Comparison of ENCODE assay signal across 8 cellular contexts in the genomic region with DNA sequence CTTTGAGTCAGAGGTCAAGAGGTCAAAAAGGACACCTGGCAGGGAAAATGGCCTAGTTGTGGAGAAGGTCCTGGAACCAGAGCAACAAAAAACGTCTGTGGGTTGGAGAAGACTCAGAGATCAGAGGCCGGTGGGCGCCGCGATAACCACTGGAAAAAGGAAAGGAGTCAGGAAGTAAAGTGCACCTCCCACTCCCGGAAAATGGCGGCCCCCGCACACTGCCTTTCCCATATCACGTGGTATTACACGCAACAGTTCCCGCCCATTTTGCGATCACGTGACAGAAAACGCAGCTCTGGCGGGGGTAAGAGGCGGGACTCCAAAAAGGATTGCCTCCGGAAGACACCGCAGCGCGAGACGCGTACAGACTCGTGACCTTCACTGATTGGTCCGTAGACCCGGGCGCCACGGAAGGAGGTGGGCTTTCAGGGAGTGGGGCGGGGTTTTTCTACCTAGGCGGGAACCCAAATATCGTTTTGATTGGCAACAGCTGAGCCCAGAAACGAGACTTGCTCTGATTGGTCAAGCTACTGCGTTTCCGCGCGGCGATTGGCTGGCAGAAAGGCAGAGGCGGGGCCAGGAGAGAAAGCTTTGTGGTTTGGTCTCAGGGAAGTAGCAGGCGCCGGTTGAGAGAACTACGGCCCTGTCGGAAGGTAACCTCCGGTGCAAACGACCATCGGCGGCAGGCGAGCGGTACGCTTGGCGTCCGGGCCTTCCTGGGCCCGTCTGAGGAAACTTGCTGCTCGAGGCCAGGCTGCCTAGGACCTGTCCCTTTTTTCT. TPM values are rescaled to one million over a fixed set of nuclear protein-coding genes. Genes with fewer than 3 reads are reported as not detected.
DNase-seq lines count a peak whose midpoint lies in the region; ATAC-seq, FAIRE-seq and TF ChIP-seq lines count a peak whose summit lies in the region.

A gene with protein sequence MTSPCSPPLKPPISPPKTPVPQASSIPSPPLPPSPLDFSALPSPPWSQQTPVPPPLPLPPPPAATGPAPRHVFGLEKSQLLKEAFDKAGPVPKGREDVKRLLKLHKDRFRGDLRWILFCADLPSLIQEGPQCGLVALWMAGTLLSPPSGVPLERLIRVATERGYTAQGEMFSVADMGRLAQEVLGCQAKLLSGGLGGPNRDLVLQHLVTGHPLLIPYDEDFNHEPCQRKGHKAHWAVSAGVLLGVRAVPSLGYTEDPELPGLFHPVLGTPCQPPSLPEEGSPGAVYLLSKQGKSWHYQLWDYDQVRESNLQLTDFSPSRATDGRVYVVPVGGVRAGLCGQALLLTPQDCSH (minus strand): TSS at position 193 of the 780 bp plus-strand sequence. CDS start 674 bp downstream, outside the sequence.

- H3K27ac ChIP-seq in pancreas, result peak within 1 kb of the TSS; percentile 80 to 92 (median 90)
- H3K27ac ChIP-seq in tibial nerve, result peak within 1 kb of the TSS; percentile 85 to 97 (median 92)

- 0% methylated on average over 52 of the region's 52 CpGs for WGBS in pancreas, 2 donors
- WGBS in tibial nerve, 2 donors, result 0 to 1% methylated on average over 50 to 51 of the region's 52 CpGs

- no peaks in the 10 kb centered on the region for H3K36me3 ChIP-seq in pancreas
- H3K36me3 ChIP-seq in tibial nerve, result peaks cover 0 to 15% (median 0%) of the 10 kb centered on the region in 3 donors

- H3K4me1 ChIP-seq in pancreas, result peaks cover 0 to 31% (median 7%) of the 10 kb centered on the region in 3 donors
- peaks cover 0 to 58% (median 28%) of the 10 kb centered on the region in 4 donors for H3K4me1 ChIP-seq in tibial nerve

- intact Hi-C loops in Right ventricle myocardium superior (cut with DNase I), result no loop called here
- intact Hi-C loops in pancreas (cut with DNase I), result no loop called here

- DNase-seq in GM12864 (ENCODE audit: low read depth) (peak; percentile 99), NCI-H1417 (lab: John Stamatoyannopoulos, UW) (peak; percentile 99 to 100 (median 100)), SW 1271 (lab: John Stamatoyannopoulos, UW) (peak; percentile 92 to 98), Right ventricle myocardium superior (peak; percentile 99), pancreas (peak; percentile 96 to 100 (median 100)), tibial nerve (ENCODE audit: low spot score in 2 of 2) (peak; percentile 99 to 100)
- peak; percentile 99 for DNase-seq in activated naive CD8-positive, alpha-beta T cell treated with anti-CD3 and anti-CD28 coated beads, Interleukin-2, amount 50 U/mL, for 24 hours

- H3K27me3 ChIP-seq in pancreas (no peaks in the 10 kb centered on the region), tibial nerve (no peaks in the 10 kb centered on the region)

- H3K36me3 Mint-ChIP-seq in activated naive CD8-positive, alpha-beta T cell treated with anti-CD3 and anti-CD28 coated beads, Interleukin-2, amount 50 U/mL, for 24 hours (ENCODE audit: low read depth), result peaks cover 38% of the 10 kb centered on the region

- ATAC-seq in HG02759 (IDR thresholded peaks at IDR 0.05; ENCODE audit: unreplicated experiment) (peak; percentile 85), Right ventricle myocardium superior (ENCODE audit: poor library complexity) (peak; percentile 95), pancreas (peak; percentile 88 to 93 (median 90))
- peak; percentile 90 for ATAC-seq in activated naive CD8-positive, alpha-beta T cell treated with anti-CD3 and anti-CD28 coated beads, Interleukin-2, amount 50 U/mL, for 24 hours

- peak; percentile 92 to 96 for TF ChIP-seq EP300 in tibial nerve (IDR thresholded peaks at IDR 0.05)

- peak; percentile 98 for FAIRE-seq in pancreas (lab: Jason Lieb, UNC)

- peak within 1 kb of the TSS; percentile 96 for H3K27ac Mint-ChIP-seq in activated naive CD8-positive, alpha-beta T cell treated with anti-CD3 and anti-CD28 coated beads, Interleukin-2, amount 50 U/mL, for 24 hours

- peak within 1 kb of the TSS; percentile 77 for H3K4me3 ChIP-seq in GM12864 (ENCODE audit: low read depth, low read length)
- H3K4me3 ChIP-seq in pancreas, result peak within 1 kb of the TSS; percentile 37 to 80 (median 55)
- H3K4me3 ChIP-seq in tibial nerve, result peak within 1 kb of the TSS; percentile 78 to 85 (median 80)

- peak within 1 kb of the TSS; percentile 95 for H3K4me3 Mint-ChIP-seq in activated naive CD8-positive, alpha-beta T cell treated with anti-CD3 and anti-CD28 coated beads, Interleukin-2, amount 50 U/mL, for 24 hours

- no peaks in the 10 kb centered on the region for H3K9me3 Mint-ChIP-seq in activated naive CD8-positive, alpha-beta T cell treated with anti-CD3 and anti-CD28 coated beads, Interleukin-2, amount 50 U/mL, for 24 hours

- peaks cover 47% of the 10 kb centered on the region for H3K4me1 Mint-ChIP-seq in activated naive CD8-positive, alpha-beta T cell treated with anti-CD3 and anti-CD28 coated beads, Interleukin-2, amount 50 U/mL, for 24 hours

- TF ChIP-seq CTCF in GM12864 (IDR thresholded peaks at IDR 0.05; ENCODE audit: low read depth, low read length, missing control alignments) (no peak), pancreas (IDR thresholded peaks at IDR 0.05) (no peak), tibial nerve (IDR thresholded peaks at IDR 0.05) (peak in 2 of 5 experiments; percentile 30 to 35)

- H3K27me3 Mint-ChIP-seq in activated naive CD8-positive, alpha-beta T cell treated with anti-CD3 and anti-CD28 coated beads, Interleukin-2, amount 50 U/mL, for 24 hours, result peaks cover 4% of the 10 kb centered on the region

- no peaks in the 10 kb centered on the region for H3K9me3 ChIP-seq in pancreas
- H3K9me3 ChIP-seq in tibial nerve, result no peaks in the 10 kb centered on the region

- peak; percentile 85 to 93 for TF ChIP-seq POLR2A in tibial nerve (IDR thresholded peaks at IDR 0.05)

RNA-seq across cellular contexts. Expression of the gene that starts here (rescaled TPM):
- total RNA-seq in Right ventricle myocardium superior, result 5.2 TPM
- total RNA-seq in pancreas, result 1 to 10 TPM; 3.2 to 6.3 (median 4.2) TPM
- polyA plus RNA-seq in pancreas, result 10 to 100 TPM in 1 of 2 donors, 1 to 10 TPM in 1; 6.1 to 10.1 TPM
- total RNA-seq in tibial nerve, result 1 to 10 TPM; 2.5 to 7.1 (median 4.3) TPM

Comparison
In these comparisons a context has a peak if more than half of its experiments do, and no peak if none do; other contexts are left out.
1. Peak in every context shown above with its lines: DNase-seq, ATAC-seq, H3K4me3 ChIP-seq and H3K27ac ChIP-seq.